1 cellular context compared by ENCODE assay signal in the genomic region with DNA sequence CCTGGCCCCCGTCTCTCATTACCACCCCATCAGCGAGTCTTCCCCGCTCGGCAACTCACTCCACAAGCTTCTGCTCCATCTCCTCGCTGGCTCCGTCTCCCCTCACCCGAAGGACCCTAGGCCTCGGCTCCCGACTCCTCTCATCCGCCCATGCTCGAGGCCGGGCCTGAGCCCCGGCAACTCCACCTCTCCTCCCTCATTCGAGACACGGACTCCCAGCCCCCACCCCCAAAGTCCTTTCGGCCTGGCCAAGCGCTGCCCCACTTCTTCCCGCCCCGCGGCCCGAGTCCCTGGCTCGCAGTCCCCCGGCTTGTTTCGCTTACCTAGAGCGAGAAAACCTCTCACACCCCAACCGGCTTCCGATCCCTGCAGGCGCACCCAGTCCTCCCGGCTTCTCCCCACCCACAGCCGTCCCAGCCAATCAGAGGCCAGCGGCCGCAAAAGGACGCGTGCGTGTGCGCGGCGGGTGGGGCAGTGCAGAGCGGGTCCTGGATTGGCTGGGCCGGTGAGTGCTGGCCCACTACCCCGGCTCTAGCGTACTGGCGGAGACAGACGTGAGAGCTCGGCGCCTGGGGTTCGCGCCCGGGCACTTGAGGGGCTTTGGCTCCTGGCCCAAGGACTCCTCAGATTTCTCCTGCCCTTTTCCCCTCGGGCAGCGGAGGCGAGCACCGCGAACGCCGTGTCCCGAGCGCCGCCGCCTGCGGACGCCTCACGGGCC.
TF ChIP-seq lines count a peak whose summit lies in the region.

Gene HIGD1A, minus strand, starts transcription at position 378 of the 718 bp plus-strand sequence. CDS start 10,237 bp downstream, outside the sequence.

TF ChIP-seq in HepG2, 621 proteins besides CTCF, POLR2A, EP300 and RAD21 (continued from another document and continues in another):
- TF ChIP-seq ZHX2 (IDR thresholded peaks at IDR 0.05; ENCODE audit: low read depth), result 0 out of 2 replicates have a peak, but pooled peaks have one; percentile 13
- TF ChIP-seq ZHX2 (CRISPR knock-in tag; IDR thresholded peaks at IDR 0.05; ENCODE audit: borderline replicate concordance), result no peak
- no peak for TF ChIP-seq MED8 (CRISPR knock-in tag; IDR thresholded peaks at IDR 0.05; ENCODE audit: insufficient replicate concordance)
- no peak for TF ChIP-seq HNF4A (CRISPR knock-in tag; IDR thresholded peaks at IDR 0.05)
- no peak for TF ChIP-seq CCAR2 (optimal IDR thresholded peaks at IDR 0.05; ENCODE audit: low read depth, low read length)
- no peak for TF ChIP-seq ZNF446 (CRISPR knock-in tag; IDR thresholded peaks at IDR 0.05)
- no peak; the same call in 1 of the 2 replicates for TF ChIP-seq AHR (CRISPR knock-in tag; IDR thresholded peaks at IDR 0.05)
- TF ChIP-seq TP53 (CRISPR knock-in tag; conservative IDR thresholded peaks at IDR 0.05), result no peak
- no peak; the same call in 1 of the 2 replicates for TF ChIP-seq DMAP1 (CRISPR knock-in tag; IDR thresholded peaks at IDR 0.05)
- no peak for TF ChIP-seq ZZZ3 (CRISPR knock-in tag; IDR thresholded peaks at IDR 0.05; ENCODE audit: borderline replicate concordance)
- 0 out of 2 replicates have a peak, but pooled peaks have one; percentile 20 for TF ChIP-seq ZNF121 (CRISPR knock-in tag; IDR thresholded peaks at IDR 0.05)
- no peak for TF ChIP-seq ZNF530 (CRISPR knock-in tag; IDR thresholded peaks at IDR 0.05; ENCODE audit: low read depth)
- no peak for TF ChIP-seq TEAD3 (CRISPR knock-in tag; optimal IDR thresholded peaks at IDR 0.05; ENCODE audit: borderline replicate concordance)
- peak; percentile 34; the same call in 1 of the 2 replicates for TF ChIP-seq GATA4 (IDR thresholded peaks at IDR 0.05; ENCODE audit: borderline replicate concordance, low read depth)
- peak; percentile 92 for TF ChIP-seq POLR2AphosphoS5 (IDR thresholded peaks at IDR 0.05; ENCODE audit: low read depth, low read length)
- TF ChIP-seq ZNF552 (CRISPR knock-in tag; IDR thresholded peaks at IDR 0.05; ENCODE audit: borderline replicate concordance), result no peak; the same call in 1 of the 2 replicates
- TF ChIP-seq, protein P1, sequence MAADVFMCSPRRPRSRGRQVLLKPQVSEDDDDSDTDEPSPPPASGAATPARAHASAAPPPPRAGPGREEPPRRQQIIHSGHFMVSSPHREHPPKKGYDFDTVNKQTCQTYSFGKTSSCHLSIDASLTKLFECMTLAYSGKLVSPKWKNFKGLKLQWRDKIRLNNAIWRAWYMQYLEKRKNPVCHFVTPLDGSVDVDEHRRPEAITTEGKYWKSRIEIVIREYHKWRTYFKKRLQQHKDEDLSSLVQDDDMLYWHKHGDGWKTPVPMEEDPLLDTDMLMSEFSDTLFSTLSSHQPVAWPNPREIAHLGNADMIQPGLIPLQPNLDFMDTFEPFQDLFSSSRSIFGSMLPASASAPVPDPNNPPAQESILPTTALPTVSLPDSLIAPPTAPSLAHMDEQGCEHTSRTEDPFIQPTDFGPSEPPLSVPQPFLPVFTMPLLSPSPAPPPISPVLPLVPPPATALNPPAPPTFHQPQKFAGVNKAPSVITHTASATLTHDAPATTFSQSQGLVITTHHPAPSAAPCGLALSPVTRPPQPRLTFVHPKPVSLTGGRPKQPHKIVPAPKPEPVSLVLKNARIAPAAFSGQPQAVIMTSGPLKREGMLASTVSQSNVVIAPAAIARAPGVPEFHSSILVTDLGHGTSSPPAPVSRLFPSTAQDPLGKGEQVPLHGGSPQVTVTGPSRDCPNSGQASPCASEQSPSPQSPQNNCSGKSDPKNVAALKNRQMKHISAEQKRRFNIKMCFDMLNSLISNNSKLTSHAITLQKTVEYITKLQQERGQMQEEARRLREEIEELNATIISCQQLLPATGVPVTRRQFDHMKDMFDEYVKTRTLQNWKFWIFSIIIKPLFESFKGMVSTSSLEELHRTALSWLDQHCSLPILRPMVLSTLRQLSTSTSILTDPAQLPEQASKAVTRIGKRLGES (CRISPR knock-in tag; IDR thresholded peaks at IDR 0.05; ENCODE audit: borderline replicate concordance), result 0 out of 2 replicates have a peak, but pooled peaks have one; percentile 4
- peak; percentile 26 for TF ChIP-seq KMT2A (CRISPR knock-in tag; IDR thresholded peaks at IDR 0.05)
- 0 out of 2 replicates have a peak, but pooled peaks have one; percentile 74 for TF ChIP-seq ISX (CRISPR knock-in tag; conservative IDR thresholded peaks at IDR 0.05)
- no peak; the same call in 1 of the 2 replicates for TF ChIP-seq HBP1 (CRISPR knock-in tag; IDR thresholded peaks at IDR 0.05; ENCODE audit: low read depth)
- TF ChIP-seq CEBPB (IDR thresholded peaks at IDR 0.05; ENCODE audit: borderline replicate concordance, low read depth, low read length), result no peak
- TF ChIP-seq IRF2 (CRISPR knock-in tag; IDR thresholded peaks at IDR 0.05), result peak; percentile 30; the same call in 1 of the 2 replicates
- peak; percentile 92 for TF ChIP-seq NFYC (CRISPR knock-in tag; IDR thresholded peaks at IDR 0.05)
- TF ChIP-seq ZNF101 (CRISPR knock-in tag; IDR thresholded peaks at IDR 0.05; ENCODE audit: borderline replicate concordance, low read depth), result no peak
- TF ChIP-seq HNF4G (IDR thresholded peaks at IDR 0.05; ENCODE audit: borderline replicate concordance, low read depth, low read length), result no peak
- TF ChIP-seq HNF4G (CRISPR knock-in tag; IDR thresholded peaks at IDR 0.05; ENCODE audit: borderline replicate concordance, low read depth), result no peak; the same call in 1 of the 2 replicates
- TF ChIP-seq STAT6 (CRISPR knock-in tag; IDR thresholded peaks at IDR 0.05; ENCODE audit: borderline replicate concordance), result 0 out of 2 replicates have a peak, but pooled peaks have one; percentile 22
- TF ChIP-seq, protein P2, sequence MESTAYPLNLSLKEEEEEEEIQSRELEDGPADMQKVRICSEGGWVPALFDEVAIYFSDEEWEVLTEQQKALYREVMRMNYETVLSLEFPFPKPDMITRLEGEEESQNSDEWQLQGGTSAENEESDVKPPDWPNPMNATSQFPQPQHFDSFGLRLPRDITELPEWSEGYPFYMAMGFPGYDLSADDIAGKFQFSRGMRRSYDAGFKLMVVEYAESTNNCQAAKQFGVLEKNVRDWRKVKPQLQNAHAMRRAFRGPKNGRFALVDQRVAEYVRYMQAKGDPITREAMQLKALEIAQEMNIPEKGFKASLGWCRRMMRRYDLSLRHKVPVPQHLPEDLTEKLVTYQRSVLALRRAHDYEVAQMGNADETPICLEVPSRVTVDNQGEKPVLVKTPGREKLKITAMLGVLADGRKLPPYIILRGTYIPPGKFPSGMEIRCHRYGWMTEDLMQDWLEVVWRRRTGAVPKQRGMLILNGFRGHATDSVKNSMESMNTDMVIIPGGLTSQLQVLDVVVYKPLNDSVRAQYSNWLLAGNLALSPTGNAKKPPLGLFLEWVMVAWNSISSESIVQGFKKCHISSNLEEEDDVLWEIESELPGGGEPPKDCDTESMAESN (CRISPR knock-in tag; conservative IDR thresholded peaks at IDR 0.05), result peak; percentile 70
- TF ChIP-seq, protein P3, sequence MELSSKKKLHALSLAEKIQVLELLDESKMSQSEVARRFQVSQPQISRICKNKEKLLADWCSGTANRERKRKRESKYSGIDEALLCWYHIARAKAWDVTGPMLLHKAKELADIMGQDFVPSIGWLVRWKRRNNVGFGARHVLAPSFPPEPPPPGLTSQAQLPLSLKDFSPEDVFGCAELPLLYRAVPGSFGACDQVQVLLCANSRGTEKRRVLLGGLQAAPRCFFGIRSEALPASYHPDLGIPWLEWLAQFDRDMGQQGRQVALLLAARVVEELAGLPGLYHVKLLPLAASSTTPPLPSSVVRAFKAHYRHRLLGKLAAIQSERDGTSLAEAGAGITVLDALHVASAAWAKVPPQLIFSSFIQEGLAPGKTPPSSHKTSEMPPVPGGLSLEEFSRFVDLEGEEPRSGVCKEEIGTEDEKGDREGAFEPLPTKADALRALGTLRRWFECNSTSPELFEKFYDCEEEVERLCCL (CRISPR knock-in tag; IDR thresholded peaks at IDR 0.05; ENCODE audit: borderline replicate concordance), result no peak
- TF ChIP-seq ZNF660 (CRISPR knock-in tag; IDR thresholded peaks at IDR 0.05; ENCODE audit: borderline replicate concordance, low read depth), result no peak
- TF ChIP-seq MEIS2 (CRISPR knock-in tag; IDR thresholded peaks at IDR 0.05), result peak; percentile 67; the same call in 1 of the 2 replicates
- peak; percentile 39; the same call in 1 of the 2 replicates for TF ChIP-seq ZBTB4 (CRISPR knock-in tag; IDR thresholded peaks at IDR 0.05; ENCODE audit: borderline replicate concordance)
- no peak for TF ChIP-seq TCF7 (IDR thresholded peaks at IDR 0.05; ENCODE audit: low read depth)
- no peak; the same call in 1 of the 2 replicates for TF ChIP-seq ATF1 (CRISPR knock-in tag; IDR thresholded peaks at IDR 0.05)
- no peak for TF ChIP-seq ZNF672 (CRISPR knock-in tag; IDR thresholded peaks at IDR 0.05)
